20 cellular contexts compared by ENCODE assay signal in the genomic region with DNA sequence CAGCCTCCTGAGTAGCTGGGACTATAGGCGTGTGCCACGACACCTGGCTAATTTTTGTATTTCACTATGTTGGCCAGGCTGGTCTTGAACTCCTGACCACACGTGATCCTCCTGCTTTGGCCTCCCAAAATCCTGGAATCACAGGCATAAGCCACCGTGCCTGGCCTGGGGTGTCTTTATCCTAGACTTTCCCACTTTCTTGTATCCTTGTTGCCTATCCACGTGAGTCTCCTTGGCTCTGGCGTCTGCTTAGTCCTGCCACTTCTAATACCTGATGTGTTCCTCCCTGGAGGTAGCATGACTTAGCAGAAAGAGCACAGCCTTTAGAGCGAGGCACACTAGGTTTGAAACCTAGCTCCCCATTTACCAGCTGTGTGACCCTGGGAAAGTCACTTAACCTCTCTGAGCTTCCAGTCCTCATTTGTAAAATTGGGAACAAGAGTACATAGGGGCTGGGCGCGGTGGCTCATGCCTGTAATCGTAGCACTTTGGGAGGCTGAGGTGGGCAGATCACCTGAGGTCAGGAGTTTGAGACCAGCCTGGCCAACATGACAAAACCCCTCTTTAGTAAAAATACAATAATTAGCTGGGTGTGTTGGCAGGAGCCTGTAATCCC.
DNase-seq lines count a peak whose midpoint lies in the region; ATAC-seq, FAIRE-seq and TF ChIP-seq lines count a peak whose summit lies in the region.
"Had no signal": no experiment of that assay in that cellular context is flagged by ENCODE, and none has a peak within 500 bp of the region (broad histone marks: within the 10 kb centered on the region; RNA-seq: fewer than 3 reads in every experiment).

No MANE protein-coding gene starts in this region.

- H3K9me3 Mint-ChIP-seq in type B pancreatic cell: no peaks in the 10 kb centered on the region
- H3K9me3 Mint-ChIP-seq in CD4-positive, alpha-beta memory T cell: peaks cover 0 to 10% (median 2%) of the 10 kb centered on the region in 8 donors
- H3K9me3 Mint-ChIP-seq: CD8-positive, alpha-beta T cell; HFFc6 had no signal

- no peaks in the 10 kb centered on the region for H3K4me1 Mint-ChIP-seq in type B pancreatic cell (ENCODE audit: unreplicated experiment)
- peaks cover 0 to 2% (median 0%) of the 10 kb centered on the region in 4 donors for H3K4me1 Mint-ChIP-seq in CD4-positive, alpha-beta memory T cell
- H3K4me1 Mint-ChIP-seq: CD14-positive monocyte had no signal

- H3K4me1 ChIP-seq in K562 (replicated peaks in 1 of 2; ENCODE audit: control insufficient read depth in 2 of 2, insufficient read depth in 2 of 2, low read length in 2 of 2): no peaks in the 10 kb centered on the region
- H3K4me1 ChIP-seq in HepG2 (ENCODE audit: insufficient read depth, low read length): no peaks in the 10 kb centered on the region
- peaks cover 34% of the 10 kb centered on the region for H3K4me1 ChIP-seq in psoas muscle
- no peaks in the 10 kb centered on the region for H3K4me1 ChIP-seq in CD4-positive, alpha-beta memory T cell (ENCODE audit: insufficient read depth, low read length)
- H3K4me1 ChIP-seq in HAP-1: peaks cover 1% of the 10 kb centered on the region; the same call in 1 of the 2 replicates
- H3K4me1 ChIP-seq: BLaER1 had no signal

- H4K20me1 ChIP-seq in K562 (replicated peaks; ENCODE audit: control insufficient read depth, insufficient read depth, low read length) (no peaks in the 10 kb centered on the region), HepG2 (ENCODE audit: insufficient read depth, low read length) (no peaks in the 10 kb centered on the region)
- H4K20me1 ChIP-seq: BLaER1 had no signal

- no peak overlapping the region for H3K9ac ChIP-seq in K562 (ENCODE audit: insufficient read depth in 1 of 2, low read depth in 2 of 2, low read length in 2 of 2)
- H3K9ac ChIP-seq in HepG2 (ENCODE audit: insufficient read depth, low read depth, low read length): no peak overlapping the region
- H3K9ac ChIP-seq: BLaER1 had no signal

- CTCF ChIA-PET in K562 (lab: Yijun Ruan, JAX; ENCODE audit: low intra/inter-chr PET ratio) (no interaction called here), HepG2 (lab: Yijun Ruan, JAX; ENCODE audit: low intra/inter-chr PET ratio, low total read pairs) (no interaction called here)
- CTCF ChIA-PET in CD4-positive, alpha-beta memory T cell (lab: Charles Lee; ENCODE audit: partially characterized antibody): no interaction called here

- no peak overlapping the region for H3K27ac Mint-ChIP-seq in type B pancreatic cell
- no peak overlapping the region for H3K27ac Mint-ChIP-seq in CD4-positive, alpha-beta memory T cell
- H3K27ac Mint-ChIP-seq: CD8-positive, alpha-beta T cell; GM23338; HFFc6 had no signal

- in situ Hi-C loops in K562 (cut with MboI): no loop called here
- in situ Hi-C loops in HepG2 (cut with HindIII; ENCODE audit: extremely low pct_ligation_motif_present, low pct_unique_long_range_greater_than_20kb): no loop called here
- in situ Hi-C loops in HAP-1 (cut with MboI; ENCODE audit: low sequenced_read_pairs): no loop called here

- no peaks in the 10 kb centered on the region for H3K9me1 ChIP-seq in K562 (ENCODE audit: control insufficient read depth, insufficient read depth, low read length)

- H3K4me3 ChIP-seq in K562 (no peak overlapping the region), HepG2 (replicated peaks in 1 of 3; ENCODE audit: insufficient read depth in 1 of 3, low read depth in 2 of 3, low read length in 3 of 3) (no peak overlapping the region), psoas muscle (peak overlapping the region; percentile 60), HAP-1 (no peak overlapping the region)
- H3K4me3 ChIP-seq in CD4-positive, alpha-beta memory T cell (ENCODE audit: low read length in 2 of 2): no peak overlapping the region
- H3K4me3 ChIP-seq: BLaER1, GM12878, GM23338 had no signal

- intact Hi-C loops in K562 (cut with micrococcal nuclease): no loop called here
- intact Hi-C loops in HepG2 (cut with micrococcal nuclease; ENCODE audit: unreplicated experiment): no loop called here
- intact Hi-C loops in psoas muscle (cut with DNase I): no loop called here
- intact Hi-C loops in CD4-positive, alpha-beta memory T cell (cut with micrococcal nuclease): no loop called here

- peaks cover 11% of the 10 kb centered on the region for H3K36me3 Mint-ChIP-seq in type B pancreatic cell
- H3K36me3 Mint-ChIP-seq in CD4-positive, alpha-beta memory T cell: peaks cover 36 to 56% of the 10 kb centered on the region in 2 donors

- H3K4me3 Mint-ChIP-seq in type B pancreatic cell: no peak overlapping the region
- no peak overlapping the region for H3K4me3 Mint-ChIP-seq in CD4-positive, alpha-beta memory T cell
- H3K4me3 Mint-ChIP-seq: CD14-positive monocyte; CD8-positive, alpha-beta T cell; GM23338; HFFc6 had no signal

- no peak for FAIRE-seq in K562 (lab: Jason Lieb, UNC)
- no peak for FAIRE-seq in HepG2 (lab: Jason Lieb, UNC)
- FAIRE-seq: GM12878, H54 had no signal

- no peaks in the 10 kb centered on the region for H3K27me3 ChIP-seq in K562 (ENCODE audit: control insufficient read depth in 2 of 2, insufficient read depth in 2 of 2, low read length in 2 of 2)
- H3K27me3 ChIP-seq in HepG2 (ENCODE audit: control insufficient read depth in 1 of 2, insufficient read depth in 2 of 2, low read length in 2 of 2): no peaks in the 10 kb centered on the region
- H3K27me3 ChIP-seq in psoas muscle (ENCODE audit: insufficient read depth in 3 of 3, low read length in 2 of 3): no peaks in the 10 kb centered on the region
- H3K27me3 ChIP-seq in CD4-positive, alpha-beta memory T cell (ENCODE audit: insufficient read depth, low read length): no peaks in the 10 kb centered on the region
- no peaks in the 10 kb centered on the region for H3K27me3 ChIP-seq in HAP-1 (ENCODE audit: low read depth)
- H3K27me3 ChIP-seq: BLaER1 had no signal

- TF ChIP-seq POLR2A in K562 (conservative IDR thresholded peaks at IDR 0.05) (no peak), HepG2 (IDR thresholded peaks at IDR 0.05; ENCODE audit: insufficient read depth in 1 of 2, low read depth in 2 of 2, low read length in 2 of 2) (no peak)

- no peak for ATAC-seq in K562
- ATAC-seq in HepG2: no peak
- ATAC-seq in psoas muscle: no peak
- no peak for ATAC-seq in GM21619 (IDR thresholded peaks at IDR 0.05; ENCODE audit: unreplicated experiment)
- ATAC-seq: CD8-positive, alpha-beta T cell; GM12878; GM23338; HCT116 had no signal

- BruUV-seq in K562 (replicated peaks; lab: Mats Ljungman, UMichigan) (no TSS peak), HepG2 (replicated peaks; lab: Mats Ljungman, UMichigan) (no TSS peak)

- H3K27me3 Mint-ChIP-seq in type B pancreatic cell: no peaks in the 10 kb centered on the region
- H3K27me3 Mint-ChIP-seq in CD4-positive, alpha-beta memory T cell: no peaks in the 10 kb centered on the region

- H3K36me3 ChIP-seq in K562 (ENCODE audit: control insufficient read depth, insufficient read depth, low read length) (no peaks in the 10 kb centered on the region), HepG2 (replicated peaks in 1 of 2; ENCODE audit: control insufficient read depth in 1 of 2, insufficient read depth in 2 of 2, low read length in 2 of 2) (no peaks in the 10 kb centered on the region; a peak in 1 of 5 replicates), psoas muscle (ENCODE audit: insufficient read depth in 1 of 2, low read depth in 1 of 2) (peaks cover 11 to 58% of the 10 kb centered on the region in 2 donors), HAP-1 (replicated peaks) (no peaks in the 10 kb centered on the region)
- no peaks in the 10 kb centered on the region for H3K36me3 ChIP-seq in CD4-positive, alpha-beta memory T cell (ENCODE audit: insufficient read depth, low read length)

- H2AFZ ChIP-seq in K562 (ENCODE audit: low read depth, low read length) (no peak overlapping the region), HepG2 (ENCODE audit: low read length) (no peak overlapping the region)
- H2AFZ ChIP-seq: GM23338 had no signal

- H3K27ac ChIP-seq in K562 (ENCODE audit: extremely low read depth, low read depth, low read length) (no peak overlapping the region), HepG2 (ENCODE audit: extremely low read length, insufficient read depth, low read length) (no peak overlapping the region), psoas muscle (peak overlapping the region; percentile 88)
- no peak overlapping the region for H3K27ac ChIP-seq in CD4-positive, alpha-beta memory T cell (ENCODE audit: low read depth, low read length)
- H3K27ac ChIP-seq: BLaER1, HL-60 had no signal

- no peaks in the 10 kb centered on the region for H3K79me2 ChIP-seq in K562 (ENCODE audit: control insufficient read depth, insufficient read depth, low read length)
- no peaks in the 10 kb centered on the region for H3K79me2 ChIP-seq in HepG2 (ENCODE audit: insufficient read depth, low read length)

- TF ChIP-seq EP300 in K562 (IDR thresholded peaks at IDR 0.05; ENCODE audit: low read length) (no peak), HepG2 (IDR thresholded peaks at IDR 0.05; ENCODE audit: low read depth in 2 of 2, low read length in 2 of 2) (no peak), HepG2 (CRISPR knock-in tag; IDR thresholded peaks at IDR 0.05; ENCODE audit: borderline replicate concordance) (no peak)

- WGBS in K562 (ENCODE audit: insufficient coverage, low coverage, missing lambda C conversion rate): 77% methylated on average over 10 of the region's 10 CpGs
- 96% methylated on average over 8 of the region's 10 CpGs for WGBS in HepG2 (ENCODE audit: low lambda C conversion rate)
- WGBS in psoas muscle, 3 donors: 63 to 91% (median 72%) methylated on average over 10 of the region's 10 CpGs

- TF ChIP-seq RAD21 in K562 (CRISPR knock-in tag; conservative IDR thresholded peaks at IDR 0.05 in 1 of 2, IDR thresholded peaks at IDR 0.05 in 1 of 2) (no peak), HepG2 (CRISPR knock-in tag; IDR thresholded peaks at IDR 0.05) (no peak)

- POLR2A ChIA-PET in K562 (lab: Yijun Ruan, JAX): no interaction called here
- POLR2A ChIA-PET in HepG2 (lab: Yijun Ruan, JAX): no interaction called here
- POLR2A ChIA-PET in CD4-positive, alpha-beta memory T cell (lab: Charles Lee; ENCODE audit: partially characterized antibody): no interaction called here

- no peak overlapping the region for H3K4me2 ChIP-seq in K562 (ENCODE audit: insufficient read depth, low read length)
- H3K4me2 ChIP-seq in HepG2 (ENCODE audit: low read depth, low read length): no peak overlapping the region
- H3K4me2 ChIP-seq: BLaER1, GM23338 had no signal

- H3K9me3 ChIP-seq in K562 (replicated peaks; ENCODE audit: control insufficient read depth, insufficient read depth, low read depth, low read length) (no peaks in the 10 kb centered on the region), HepG2 (ENCODE audit: low read length) (peaks cover 10% of the 10 kb centered on the region; the same call in 1 of the 2 replicates), psoas muscle (no peaks in the 10 kb centered on the region), HAP-1 (peaks cover 4% of the 10 kb centered on the region; the same call in 1 of the 2 replicates)
- H3K9me3 ChIP-seq in CD4-positive, alpha-beta memory T cell (ENCODE audit: control insufficient read depth in 1 of 2, low read length in 2 of 2): no peaks in the 10 kb centered on the region

- no peak for DNase-seq in K562 (ENCODE audit: extremely low read depth in 1 of 4, low spot score in 3 of 4)
- no peak for DNase-seq in HepG2 (ENCODE audit: low spot score)
- no peak for DNase-seq in psoas muscle
- DNase-seq in type B pancreatic cell (ENCODE audit: extremely low spot score, unreplicated experiment): peak; percentile 44
- no peak for DNase-seq in CD4-positive, alpha-beta memory T cell
- no peak for DNase-seq in HAP-1 (ENCODE audit: low spot score in 2 of 2)
- DNase-seq: 8988T; Calu3; CD8-positive, alpha-beta T cell; DMS79 treated with DMSO at 0.1 percent for 48 hours; HFFc6; IMR-90 had no signal

- no peak for TF ChIP-seq CTCF in K562 (IDR thresholded peaks at IDR 0.05 in 2 of 3, conservative IDR thresholded peaks at IDR 0.05 in 1 of 3; ENCODE audit: insufficient read depth in 2 of 3, low read depth in 1 of 3, low read length in 3 of 3)
- no peak for TF ChIP-seq CTCF in HepG2 (CRISPR knock-in tag; IDR thresholded peaks at IDR 0.05)
- no peak for TF ChIP-seq CTCF in psoas muscle (IDR thresholded peaks at IDR 0.05)
- no peak for TF ChIP-seq CTCF in type B pancreatic cell (conservative IDR thresholded peaks at IDR 0.05)

Comparison
In these comparisons a context has a peak if more than half of its experiments do, and no peak if none do; other contexts are left out.
1. Of the 241 proteins assayed by ChIP-seq in both HepG2 and K562: peak only in HepG2: none; only in K562: ADNP, HDAC2, USF2 and ZFP36; in both: none; in neither: 236; mixed calls (peak in some experiments, not most) for 1.